14 cellular contexts compared by ENCODE assay signal in the genomic region with DNA sequence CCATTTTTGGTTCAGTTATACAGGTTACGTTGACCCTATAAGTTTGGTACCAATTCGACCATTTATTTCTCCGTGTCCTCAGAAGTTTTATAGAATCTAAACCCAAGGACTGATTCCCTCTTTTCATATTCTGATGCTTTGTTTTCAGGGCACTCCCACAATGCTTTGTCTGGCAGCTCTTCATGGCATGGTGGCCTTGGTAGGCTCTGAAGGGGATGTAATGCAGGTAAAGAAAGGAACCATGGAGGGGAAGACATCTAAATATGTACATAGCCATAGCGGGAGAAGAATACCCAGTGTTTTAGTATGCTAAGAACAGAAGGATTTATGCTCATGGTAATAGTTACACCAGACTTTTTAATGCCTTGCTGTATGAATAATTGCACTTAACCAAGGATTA.
DNase-seq lines count a peak whose midpoint lies in the region; ATAC-seq and TF ChIP-seq lines count a peak whose summit lies in the region.
"Had no signal": no experiment of that assay in that cellular context is flagged by ENCODE, and none has a peak within 500 bp of the region (broad histone marks: within the 10 kb centered on the region; RNA-seq: fewer than 3 reads in every experiment).

No MANE protein-coding gene starts in this region.

- no peaks in the 10 kb centered on the region for H3K9me3 ChIP-seq in H9 (ENCODE audit: control insufficient read depth, low read depth, low read length)
- H3K9me3 ChIP-seq in NT2/D1 (ENCODE audit: insufficient read depth, low read length) = no peaks in the 10 kb centered on the region
- H3K9me3 ChIP-seq in iPS-18a (ENCODE audit: control insufficient read depth, low read depth, low read length) = no peaks in the 10 kb centered on the region
- H3K9me3 ChIP-seq: BE2C had no signal

- no peak overlapping the region for H3K4me2 ChIP-seq in H9 (ENCODE audit: insufficient read depth, insufficient read length, low read length)
- H3K4me2 ChIP-seq: KMS-11 had no signal

- no peak overlapping the region for H3K27ac ChIP-seq in H9 (ENCODE audit: insufficient read length, low read depth, low read length)
- no peak overlapping the region for H3K27ac ChIP-seq in iPS-18a (ENCODE audit: low read length)
- H3K27ac ChIP-seq: C4-2B, KMS-11 had no signal

- peak overlapping the region; percentile 8 to 67 (median 66); a peak in 4 of 7 replicates for H3K27ac Mint-ChIP-seq in H9
- H3K27ac Mint-ChIP-seq: CD4-positive, alpha-beta memory T cell had no signal

- DNase-seq in H9 (no peak), NT2/D1 (ENCODE audit: low read depth, low spot score) (peak; percentile 27), SHP77 treated with DMSO at 0.1 percent for 48 hours (lab: John Stamatoyannopoulos, UW) (no peak), AG08395 (ENCODE audit: low spot score) (no peak)
- DNase-seq: BE2C; CD4-positive, alpha-beta memory T cell; DMS153; DMS79 treated with DMSO at 0.1 percent for 48 hours; EL had no signal

- H2AK5ac ChIP-seq in H9 (ENCODE audit: insufficient read length, low read length) = no peak overlapping the region

- H3T11ph ChIP-seq in H9 (ENCODE audit: low read length) = no peak overlapping the region

- no peaks in the 10 kb centered on the region for H3K9me3 Mint-ChIP-seq in H9
- H3K9me3 Mint-ChIP-seq: CD4-positive, alpha-beta memory T cell had no signal

- WGBS in H9 (ENCODE audit: extremely low coverage, insufficient read length, low lambda C conversion rate) = no CpG with 5 or more reads among the region's 4 CpGs

- H2BK12ac ChIP-seq in H9 (ENCODE audit: insufficient read length, low read depth, low read length) = no peak overlapping the region

- TF ChIP-seq CTCF in H9 (conservative IDR thresholded peaks at IDR 0.05) = no peak

- H3K4me1 ChIP-seq in H9 (ENCODE audit: insufficient read depth, low read length) (no peaks in the 10 kb centered on the region; the same call in 1 of the 2 replicates), NT2/D1 (ENCODE audit: insufficient read depth, insufficient read length) (no peaks in the 10 kb centered on the region), iPS-18a (ENCODE audit: control insufficient read depth, low read depth, low read length) (peaks cover 23% of the 10 kb centered on the region)

- no peaks in the 10 kb centered on the region for H3K27me3 Mint-ChIP-seq in H9 (ENCODE audit: low read depth)
- H3K27me3 Mint-ChIP-seq: CD4-positive, alpha-beta memory T cell had no signal

- H3K36me3 ChIP-seq in NT2/D1 (ENCODE audit: insufficient read depth, insufficient read length, low read length) (peaks cover 44% of the 10 kb centered on the region), iPS-18a (ENCODE audit: control insufficient read depth, low read depth, low read length) (peaks cover 28% of the 10 kb centered on the region)

- no peak overlapping the region; a peak in 1 of 5 replicates for H3K4me3 Mint-ChIP-seq in H9
- H3K4me3 Mint-ChIP-seq: CD4-positive, alpha-beta memory T cell had no signal

- no peak overlapping the region for H2AFZ ChIP-seq in H9 (ENCODE audit: low read length)

- H3K79me1 ChIP-seq in H9 (ENCODE audit: insufficient read depth, low read depth, low read length, poor library complexity, severe bottlenecking) = no peaks in the 10 kb centered on the region

- no peak overlapping the region for H4K91ac ChIP-seq in H9 (ENCODE audit: insufficient read length, low read depth, low read length)

- H2BK120ac ChIP-seq in H9 (ENCODE audit: low read depth, low read length, poor library complexity, severe bottlenecking) = no peak overlapping the region

- H4K8ac ChIP-seq in H9 (replicated peaks; ENCODE audit: insufficient read length, low read depth, low read length) = no peak overlapping the region

- H4K5ac ChIP-seq in H9 (ENCODE audit: insufficient read length, low read depth, low read length) = no peak overlapping the region

- H3K4me1 Mint-ChIP-seq in H9 = peaks cover 36 to 42% of the 10 kb centered on the region in 2 experiments
- H3K4me1 Mint-ChIP-seq: CD4-positive, alpha-beta memory T cell had no signal

- no peak overlapping the region for H3K14ac ChIP-seq in H9 (ENCODE audit: insufficient read depth, low read length)

- H2BK5ac ChIP-seq in H9 (ENCODE audit: insufficient read length, low read length) = no peak overlapping the region

- H3K18ac ChIP-seq in H9 (ENCODE audit: insufficient read length, low read depth, low read length) = no peak overlapping the region

- no peak overlapping the region for H2BK20ac ChIP-seq in H9 (ENCODE audit: low read depth, low read length, poor library complexity, severe bottlenecking)

- no peaks in the 10 kb centered on the region for H4K20me1 ChIP-seq in H9 (ENCODE audit: control insufficient read depth, insufficient read depth, insufficient read length)

- H3K79me2 ChIP-seq in H9 (ENCODE audit: insufficient read depth, low read length) = no peaks in the 10 kb centered on the region

- no peak overlapping the region for H3K23ac ChIP-seq in H9 (ENCODE audit: insufficient read length, low read depth, low read length)

- ATAC-seq in HG03565 (IDR thresholded peaks at IDR 0.05; ENCODE audit: unreplicated experiment) (no peak), HG02610 (IDR thresholded peaks at IDR 0.05; ENCODE audit: unreplicated experiment) (no peak)

- H2BK15ac ChIP-seq in H9 (ENCODE audit: low read depth, low read length) = no peak overlapping the region

- no peak overlapping the region for H3K56ac ChIP-seq in H9 (ENCODE audit: insufficient read length, low read depth, low read length)

- H3K4me3 ChIP-seq in NT2/D1 (ENCODE audit: insufficient read length, low read depth) (no peak overlapping the region), iPS-18a (ENCODE audit: low read length) (peak overlapping the region; percentile 8)

- H3K9ac ChIP-seq in H9 (ENCODE audit: extremely low read depth, insufficient read length, low read length) (no peak overlapping the region), NT2/D1 (ENCODE audit: insufficient read length, low read depth) (no peak overlapping the region), iPS-18a (ENCODE audit: low read length) (peak overlapping the region; percentile 10)
- H3K9ac ChIP-seq: KMS-11 had no signal

- H3K23me2 ChIP-seq in H9 (ENCODE audit: insufficient read length, low read depth, low read length, poor library complexity, severe bottlenecking) = no peaks in the 10 kb centered on the region

- H3K27me3 ChIP-seq in H9 (ENCODE audit: insufficient read depth, low read length) (no peaks in the 10 kb centered on the region), NT2/D1 (ENCODE audit: insufficient read depth, insufficient read length) (no peaks in the 10 kb centered on the region), iPS-18a (ENCODE audit: control insufficient read depth, insufficient read depth, low read length) (no peaks in the 10 kb centered on the region)
- H3K27me3 ChIP-seq: BE2C had no signal

- H3K36me3 Mint-ChIP-seq in H9 (ENCODE audit: insufficient read depth in 1 of 3, low read depth in 3 of 3) = peaks cover 7 to 37% (median 32%) of the 10 kb centered on the region in 3 experiments

- H3K4ac ChIP-seq in H9 (ENCODE audit: low read depth, low read length) = no peak overlapping the region
